ENCODE assay signal across 8 cellular contexts in the genomic region with DNA sequence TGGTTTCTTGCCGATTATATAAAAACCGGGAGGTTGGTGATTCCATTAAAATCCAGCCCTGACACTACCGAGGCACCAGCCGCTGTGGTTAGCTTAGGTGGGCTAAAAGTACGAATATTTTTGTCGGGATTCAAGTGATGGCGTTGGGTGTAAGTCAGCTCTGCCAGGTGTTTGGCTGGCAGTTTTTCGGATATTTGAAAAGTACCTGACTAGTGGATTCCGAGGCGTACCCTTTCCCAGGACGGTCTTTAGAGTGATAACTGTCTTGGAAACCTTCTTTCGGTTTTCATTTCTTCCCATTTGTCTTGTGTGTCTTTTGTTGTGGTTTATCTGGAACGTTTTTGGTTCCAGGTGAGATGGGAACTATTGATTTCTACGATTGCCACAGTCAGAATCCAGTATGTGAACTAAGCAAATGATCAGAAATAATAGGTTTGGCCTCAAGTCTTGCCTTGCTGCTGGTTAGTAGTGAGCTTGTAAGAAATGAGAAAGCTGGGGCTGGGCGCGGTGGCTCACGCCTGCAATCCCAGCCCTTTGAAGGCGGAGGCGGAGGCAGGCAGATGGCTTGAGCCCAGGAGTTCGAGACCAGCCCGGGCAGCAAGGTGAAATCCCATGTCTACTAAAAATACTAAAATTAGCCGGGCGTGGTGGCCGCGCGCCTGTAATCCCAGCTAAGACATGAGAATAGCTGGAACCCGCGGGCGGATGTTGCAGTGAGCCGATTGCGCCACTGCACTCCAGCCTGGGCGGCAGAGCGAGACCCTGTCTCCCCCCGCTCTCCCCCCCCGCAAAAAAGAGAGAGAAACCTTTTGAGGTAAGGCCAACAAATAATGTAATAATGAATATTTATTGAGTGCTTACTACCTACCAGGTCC. TPM values are rescaled to one million over a fixed set of nuclear protein-coding genes. Genes with fewer than 3 reads are reported as not detected.
DNase-seq lines count a peak whose midpoint lies in the region; ATAC-seq and TF ChIP-seq lines count a peak whose summit lies in the region.

No MANE protein-coding gene starts in this region.

- H3K27ac ChIP-seq in PC-9 (peak overlapping the region; percentile 76), left ventricle myocardium inferior (replicated peaks) (peak overlapping the region; percentile 98)

- H4K20me1 ChIP-seq in PC-9 (ENCODE audit: insufficient read depth): peaks cover 47% of the 10 kb centered on the region

- H3K27ac Mint-ChIP-seq in activated naive CD8-positive, alpha-beta T cell treated with anti-CD3 and anti-CD28 coated beads, Interleukin-2, amount 50 U/mL, for 24 hours: peak overlapping the region; percentile 78
- peak overlapping the region; percentile 96 for H3K27ac Mint-ChIP-seq in progenitor cell of endocrine pancreas

- DNase-seq in SIG-M5 treated with dmso at 0.1 percent for 504 hours (lab: John Stamatoyannopoulos, UW; ENCODE audit: unreplicated experiment) (peak; percentile 43), SIG-M5 (lab: John Stamatoyannopoulos, UW) (no peak), PC-9 (peak; percentile 39 to 40), left ventricle myocardium inferior (peak; percentile 70), progenitor cell of endocrine pancreas (ENCODE audit: low spot score, unreplicated experiment) (no peak), NCI-H2029 (lab: John Stamatoyannopoulos, UW) (no peak), SHP77 treated with DMSO at 0.1 percent for 48 hours (lab: John Stamatoyannopoulos, UW) (no peak)
- peak; percentile 49 for DNase-seq in activated naive CD8-positive, alpha-beta T cell treated with anti-CD3 and anti-CD28 coated beads, Interleukin-2, amount 50 U/mL, for 24 hours

- H2AFZ ChIP-seq in PC-9: peak overlapping the region; percentile 98

- no peaks in the 10 kb centered on the region for H3K9me2 ChIP-seq in PC-9 (ENCODE audit: insufficient read depth)

- H3K27me3 ChIP-seq in PC-9 (ENCODE audit: insufficient read depth, low read depth) (no peaks in the 10 kb centered on the region), left ventricle myocardium inferior (ENCODE audit: low read depth) (no peaks in the 10 kb centered on the region)

- H3K79me2 ChIP-seq in PC-9 (ENCODE audit: low read depth): peaks cover 54% of the 10 kb centered on the region

- peaks cover under 1% of the 10 kb centered on the region for H3K36me3 Mint-ChIP-seq in activated naive CD8-positive, alpha-beta T cell treated with anti-CD3 and anti-CD28 coated beads, Interleukin-2, amount 50 U/mL, for 24 hours (ENCODE audit: low read depth)
- no peaks in the 10 kb centered on the region for H3K36me3 Mint-ChIP-seq in progenitor cell of endocrine pancreas (ENCODE audit: insufficient read depth)

- H3K4me2 ChIP-seq in PC-9: peak overlapping the region; percentile 95

- no peak for ATAC-seq in activated naive CD8-positive, alpha-beta T cell treated with anti-CD3 and anti-CD28 coated beads, Interleukin-2, amount 50 U/mL, for 24 hours

- TF ChIP-seq CTCF in PC-9 (conservative IDR thresholded peaks at IDR 0.05): no peak
- TF ChIP-seq CTCF in left ventricle myocardium inferior (IDR thresholded peaks at IDR 0.05; ENCODE audit: borderline replicate concordance): peak; percentile 11
- TF ChIP-seq CTCF in progenitor cell of endocrine pancreas (IDR thresholded peaks at IDR 0.05; ENCODE audit: unreplicated experiment): no peak

- peaks cover 25% of the 10 kb centered on the region for H3K4me1 ChIP-seq in PC-9 (replicated peaks; ENCODE audit: insufficient read depth)
- peaks cover 90% of the 10 kb centered on the region for H3K4me1 ChIP-seq in left ventricle myocardium inferior

- peak overlapping the region; percentile 95 for H3K4me3 Mint-ChIP-seq in activated naive CD8-positive, alpha-beta T cell treated with anti-CD3 and anti-CD28 coated beads, Interleukin-2, amount 50 U/mL, for 24 hours
- H3K4me3 Mint-ChIP-seq in progenitor cell of endocrine pancreas (ENCODE audit: low read depth): peak overlapping the region; percentile 91

- H3K9me3 Mint-ChIP-seq in activated naive CD8-positive, alpha-beta T cell treated with anti-CD3 and anti-CD28 coated beads, Interleukin-2, amount 50 U/mL, for 24 hours: no peaks in the 10 kb centered on the region
- H3K9me3 Mint-ChIP-seq in progenitor cell of endocrine pancreas (ENCODE audit: low read depth): no peaks in the 10 kb centered on the region

- intact Hi-C loops in PC-9 (cut with micrococcal nuclease; ENCODE audit: unreplicated experiment) (loop anchor here (1.0 kb wide), 1 partner anchor 39 kb away; no protein-coding TSS in a partner anchor), left ventricle myocardium inferior (cut with micrococcal nuclease) (no loop called here)

- POLR2A ChIA-PET in PC-9 (lab: Charles Lee; ENCODE audit: unreplicated experiment): no interaction called here

- H3K27me3 Mint-ChIP-seq in activated naive CD8-positive, alpha-beta T cell treated with anti-CD3 and anti-CD28 coated beads, Interleukin-2, amount 50 U/mL, for 24 hours: no peaks in the 10 kb centered on the region
- H3K27me3 Mint-ChIP-seq in progenitor cell of endocrine pancreas: peaks cover 6% of the 10 kb centered on the region

- TSS peak; percentile 51 for BruUV-seq in PC-9 (replicated peaks; lab: Mats Ljungman, UMichigan)

- H3K36me3 ChIP-seq in PC-9 (ENCODE audit: low read depth) (0 out of 2 replicates have a peak, but pooled peaks cover under 1% of the 10 kb centered on the region), left ventricle myocardium inferior (no peaks in the 10 kb centered on the region)

- CTCF ChIA-PET in PC-9 (lab: Charles Lee): interaction anchor here (0.5 to 0.6 kb wide), 2 partner anchors 10 to 424 kb away, joined by 3 read pairs; no protein-coding TSS in a partner anchor

- no peaks in the 10 kb centered on the region for H3K9me3 ChIP-seq in PC-9 (ENCODE audit: insufficient read depth, low read depth)
- H3K9me3 ChIP-seq in left ventricle myocardium inferior (replicated peaks): no peaks in the 10 kb centered on the region

- H3K4me3 ChIP-seq in PC-9 (peak overlapping the region; percentile 79), left ventricle myocardium inferior (peak overlapping the region; percentile 95)

- H3F3A ChIP-seq in PC-9 (ENCODE audit: insufficient read depth, low read depth): peaks cover 57% of the 10 kb centered on the region

- H3K4me1 Mint-ChIP-seq in activated naive CD8-positive, alpha-beta T cell treated with anti-CD3 and anti-CD28 coated beads, Interleukin-2, amount 50 U/mL, for 24 hours: peaks cover 48% of the 10 kb centered on the region
- peaks cover 13% of the 10 kb centered on the region for H3K4me1 Mint-ChIP-seq in progenitor cell of endocrine pancreas (ENCODE audit: low read depth)

RNA-seq across cellular contexts. Expression of gene FYTTD1, which starts 1.4 kb away (rescaled TPM):
- total RNA-seq in PC-9 (2021) (75.4 and 78.3 TPM in 2 replicates), left ventricle myocardium inferior (78.7 TPM), progenitor cell of endocrine pancreas (42.3 and 50.8 TPM in 2 replicates)

RNA-seq across cellular contexts. Expression of gene RUBCN, which starts 14.4 kb away (rescaled TPM):
- total RNA-seq in PC-9 (2021) (34.2 and 41.1 TPM in 2 replicates), left ventricle myocardium inferior (23.3 TPM), progenitor cell of endocrine pancreas (29.0 and 30.4 TPM in 2 replicates)

RNA-seq across cellular contexts. Expression of gene LRCH3, which starts 40.0 kb away (rescaled TPM):
- total RNA-seq in PC-9 (2021) (51.9 and 71.5 TPM in 2 replicates), left ventricle myocardium inferior (25.8 TPM), progenitor cell of endocrine pancreas (73.3 and 84.3 TPM in 2 replicates)

Comparison
In these comparisons a context has a peak if more than half of its experiments do, and no peak if none do; other contexts are left out.
1. DNase-seq: peak in SIG-M5 treated with dmso at 0.1 percent for 504 hours (single experiment), PC-9 (2 of 2), activated naive CD8-positive, alpha-beta T cell treated with anti-CD3 and anti-CD28 coated beads, Interleukin-2, amount 50 U/mL, for 24 hours (single experiment) and left ventricle myocardium inferior (single experiment); none in SIG-M5 (single experiment), progenitor cell of endocrine pancreas (single experiment), NCI-H2029 (single experiment) and SHP77 treated with DMSO at 0.1 percent for 48 hours (single experiment).